In the genomic region with DNA sequence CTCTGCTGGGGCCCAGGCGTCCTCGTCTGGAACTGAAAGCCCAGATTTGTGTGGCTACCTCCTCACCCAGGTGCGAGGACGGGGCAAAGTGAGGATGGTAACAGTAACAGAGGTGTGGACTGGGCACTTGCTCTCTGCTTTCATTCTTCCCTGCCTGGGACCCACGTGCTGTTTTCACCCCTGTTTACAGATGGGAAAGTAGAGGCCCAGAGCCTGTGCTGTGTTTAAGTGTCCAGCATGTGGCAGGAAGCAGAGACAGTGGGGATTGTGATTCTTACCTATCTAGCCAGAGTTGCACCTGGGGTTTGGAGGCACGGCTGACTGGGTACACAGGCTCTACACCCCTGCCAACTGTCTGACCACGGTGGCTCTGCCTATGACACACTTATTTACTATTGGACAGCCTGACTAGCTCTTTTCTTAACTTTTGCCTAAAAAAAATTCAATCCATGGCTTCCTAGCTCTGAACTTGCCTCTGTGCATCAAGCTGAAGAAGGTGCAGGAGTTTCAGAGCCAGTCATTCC, we compare ENCODE assay signal across 1 cellular context.
TF ChIP-seq lines count a peak whose summit lies in the region.

No MANE protein-coding gene starts in this region.

TF ChIP-seq in SK-N-SH, 30 proteins besides CTCF, POLR2A, EP300 and RAD21 (continued from another document):
- no peak for TF ChIP-seq ZBTB33 (IDR thresholded peaks at IDR 0.05; ENCODE audit: borderline replicate concordance, low read depth)
- no peak for TF ChIP-seq POLR2AphosphoS5 (IDR thresholded peaks at IDR 0.05; ENCODE audit: low read depth, low read length)
- no peak for TF ChIP-seq GATA2 (CRISPR knock-in tag; IDR thresholded peaks at IDR 0.05)
- TF ChIP-seq JUND (IDR thresholded peaks at IDR 0.05): no peak
- no peak for TF ChIP-seq CHD2 (IDR thresholded peaks at IDR 0.05; ENCODE audit: low read length, partially characterized antibody)
- no peak for TF ChIP-seq GABPA (IDR thresholded peaks at IDR 0.05; ENCODE audit: low read depth)
- no peak for TF ChIP-seq FOXM1 (IDR thresholded peaks at IDR 0.05; ENCODE audit: low read depth)
- TF ChIP-seq MEF2A (IDR thresholded peaks at IDR 0.05; ENCODE audit: borderline replicate concordance, low read depth): no peak
